ENCODE assay signal across 8 cellular contexts in the genomic region with DNA sequence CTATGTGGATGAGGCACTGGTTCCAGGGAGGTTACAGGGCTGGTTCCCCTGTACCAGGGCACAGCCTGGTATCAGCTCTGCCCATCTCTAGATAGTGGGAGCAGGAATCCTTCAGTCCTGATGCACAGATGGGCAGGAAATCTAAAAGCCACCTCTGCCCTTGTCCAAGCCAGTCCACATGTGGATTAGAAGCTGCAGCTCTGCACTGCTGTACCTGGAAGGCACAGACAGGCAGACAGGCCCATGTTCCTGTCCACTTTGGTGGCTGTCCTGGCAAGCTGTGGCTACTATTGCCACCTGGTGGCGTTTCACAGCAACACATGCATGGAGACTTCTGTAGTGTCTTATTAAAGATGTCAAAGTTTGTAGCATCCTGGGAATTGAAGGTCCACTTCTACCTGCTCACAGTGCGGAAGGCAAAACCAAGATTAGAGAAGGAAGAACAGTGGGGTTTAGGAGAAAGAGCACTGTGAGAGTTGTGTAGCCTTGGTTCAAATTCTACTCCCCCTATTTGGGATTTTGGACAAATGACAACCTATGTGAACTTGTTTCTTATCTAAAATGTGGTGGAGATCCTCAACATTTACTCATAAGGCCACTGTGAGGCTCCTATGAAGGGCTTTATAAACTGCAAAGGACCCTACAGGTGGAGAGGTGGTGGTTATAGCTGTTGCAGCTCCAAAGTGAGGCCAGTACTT. TPM values are rescaled to one million over a fixed set of nuclear protein-coding genes. Genes with fewer than 3 reads are reported as not detected.
DNase-seq lines count a peak whose midpoint lies in the region; ATAC-seq and TF ChIP-seq lines count a peak whose summit lies in the region.

No MANE protein-coding gene starts in this region.

- no peak overlapping the region for H3K27ac ChIP-seq in C4-2B
- no peak overlapping the region for H3K27ac ChIP-seq in Panc1 (ENCODE audit: low read length)
- peak overlapping the region; percentile 14 to 39 for H3K27ac ChIP-seq in thoracic aorta

- in situ Hi-C loops in Panc1 (cut with HindIII; ENCODE audit: low pct_unique_long_range_greater_than_20kb, low sequenced_read_pairs) = no loop called here

- no TSS peak for BruUV-seq in Panc1 (replicated peaks; lab: Mats Ljungman, UMichigan)

- intact Hi-C loops in Panc1 (cut with micrococcal nuclease; ENCODE audit: unreplicated experiment) = loop anchor here (1.0 to 5.0 kb wide), 2 partner anchors 160 to 178 kb away; no protein-coding TSS in a partner anchor

- H3K36me3 ChIP-seq in Panc1 (ENCODE audit: control insufficient read depth, insufficient read depth, low read length) (no peaks in the 10 kb centered on the region), thoracic aorta (peaks cover 19% of the 10 kb centered on the region)

- TF ChIP-seq CTCF in C4-2B (conservative IDR thresholded peaks at IDR 0.05) (peak; percentile 87), Panc1 (IDR thresholded peaks at IDR 0.05) (peak; percentile 86), fibroblast of villous mesenchyme (IDR thresholded peaks at IDR 0.05; ENCODE audit: insufficient read depth, low read depth, low read length) (peak; percentile 90), thoracic aorta (IDR thresholded peaks at IDR 0.05) (peak; percentile 80)

- H3K27me3 ChIP-seq in Panc1 (ENCODE audit: control insufficient read depth, insufficient read depth, low read length) (no peaks in the 10 kb centered on the region), thoracic aorta (replicated peaks; ENCODE audit: insufficient read depth) (no peaks in the 10 kb centered on the region)

- no peaks in the 10 kb centered on the region for H3K9me3 ChIP-seq in Panc1 (ENCODE audit: control insufficient read depth, insufficient read depth, low read depth, low read length)
- H3K9me3 ChIP-seq in thoracic aorta = no peaks in the 10 kb centered on the region

- peak; percentile 78 for ATAC-seq in GM19324 (IDR thresholded peaks at IDR 0.05; ENCODE audit: low FRiP score, unreplicated experiment)
- ATAC-seq in Panc1 = peak; percentile 93
- no peak for ATAC-seq in thoracic aorta (ENCODE audit: insufficient number of reproducible peaks, low FRiP score, low read depth)

- CTCF ChIA-PET in Panc1 (lab: Charles Lee) = interaction anchor here (0.8 to 2.0 kb wide), 4 partner anchors 27 to 179 kb away, joined by 3 to 13 read pairs (median 3); no protein-coding TSS in a partner anchor

- H3K4me1 ChIP-seq in Panc1 (ENCODE audit: control insufficient read depth, insufficient read depth, low read length) (no peaks in the 10 kb centered on the region), thoracic aorta (ENCODE audit: control insufficient read depth in 1 of 2, low read depth in 2 of 2) (peaks cover 24 to 59% of the 10 kb centered on the region in 2 donors)

- POLR2A ChIA-PET in Panc1 (lab: Charles Lee) = no interaction called here

- peak in 50 of 76 experiments; percentile 2 to 66 (median 26) for DNase-seq in HUDEP-2 (lab: John Stamatoyannopoulos, UW; ENCODE audit: unreplicated experiment in 76 of 76)
- peak; percentile 46 for DNase-seq in Panc1 (ENCODE audit: low read depth, low spot score)
- peak; percentile 53 for DNase-seq in activated T-helper 1 cell treated with Interleukin-2 at 50 U/mL for 16 hours (ENCODE audit: low read depth)
- DNase-seq in fibroblast of villous mesenchyme (ENCODE audit: low read depth) = peak; percentile 76
- DNase-seq in occipital lobe (lab: John Stamatoyannopoulos, UW) = peak; percentile 73
- DNase-seq in thoracic aorta (ENCODE audit: low spot score) = no peak

- H3K4me3 ChIP-seq in Panc1 (ENCODE audit: low read depth in 2 of 2, low read length in 2 of 2) (no peak overlapping the region), fibroblast of villous mesenchyme (ENCODE audit: low read depth, low read length) (no peak overlapping the region), thoracic aorta (no peak overlapping the region)

RNA-seq across cellular contexts. Expression of gene NAV2, which starts 30.1 kb away (rescaled TPM):
- 22.7 TPM for total RNA-seq in Panc1 (2021; ENCODE audit: unreplicated experiment)
- 5.9 TPM for polyA plus RNA-seq in Panc1 (2012; ENCODE audit: insufficient read length)
- 11.2 and 11.3 TPM in 2 replicates for total RNA-seq in fibroblast of villous mesenchyme
- total RNA-seq in occipital lobe = 17.6 TPM
- total RNA-seq in thoracic aorta = 100 to 1,000 TPM; 125 to 230 TPM

Comparison
In these comparisons a context has a peak if more than half of its experiments do, and no peak if none do; other contexts are left out.
1. H3K27ac ChIP-seq: peak in thoracic aorta (2 of 2); none in C4-2B (single experiment) and Panc1 (single experiment).
2. Peak in every context shown above with its lines, with median percentiles within 50 percentile points of each other: CTCF ChIP-seq.